Comparison of ENCODE assay signal across 17 cellular contexts in the genomic region with DNA sequence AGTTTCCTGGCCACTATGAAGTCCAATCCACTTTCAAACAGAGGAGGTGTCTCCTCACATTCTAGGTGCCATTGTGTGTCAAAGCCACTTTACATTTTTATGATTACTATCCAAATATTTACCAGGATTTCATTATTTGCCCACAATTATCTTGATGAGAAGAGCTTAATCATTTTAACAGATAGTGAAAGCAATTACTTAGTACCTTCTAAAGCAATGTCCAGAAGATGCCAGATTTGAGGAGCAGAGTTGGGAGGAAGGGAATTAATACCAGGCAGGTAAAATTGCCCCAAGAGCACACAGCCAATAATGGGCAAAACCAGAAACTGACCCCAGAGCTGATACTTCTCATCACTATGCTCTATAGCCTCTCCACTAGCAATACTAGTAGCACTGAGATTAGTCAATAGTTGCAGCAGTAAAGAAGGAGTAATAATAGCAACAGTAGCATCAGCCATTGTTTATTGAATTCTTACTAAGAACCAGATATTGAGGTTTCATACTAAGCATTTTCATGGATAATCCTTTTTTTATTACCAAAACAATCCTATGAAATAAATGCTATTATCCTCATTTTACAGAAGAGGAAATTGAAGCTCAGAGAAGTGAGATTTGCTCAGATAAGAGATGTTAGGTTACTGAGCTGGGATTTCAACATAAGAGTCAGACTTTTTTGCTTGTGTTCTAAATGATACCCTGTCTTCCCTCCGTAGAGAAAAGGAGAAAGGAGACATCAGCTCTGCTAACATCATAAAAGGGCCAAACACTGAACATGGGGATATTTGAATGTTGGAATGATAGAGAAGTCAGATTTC.
A peak's percentile ranks its signal among the peaks of the same experiment; 100 is the strongest.
DNase-seq lines count a peak whose midpoint lies in the region; ATAC-seq, FAIRE-seq and TF ChIP-seq lines count a peak whose summit lies in the region.
"Had no signal": no experiment of that assay in that cellular context is flagged by ENCODE, and none has a peak within 500 bp of the region (broad histone marks: within the 10 kb centered on the region; RNA-seq: fewer than 3 reads in every experiment).

No MANE protein-coding gene starts in this region.

- no TSS peak for BruUV-seq in IMR-90 (replicated peaks; lab: Mats Ljungman, UMichigan)

- no peak for TF ChIP-seq RAD21 in IMR-90 (IDR thresholded peaks at IDR 0.05; ENCODE audit: low read length)

- no peaks in the 10 kb centered on the region for H3K27me3 ChIP-seq in IMR-90 (ENCODE audit: control insufficient read depth, insufficient read depth, low read length)
- H3K27me3 ChIP-seq in keratinocyte (ENCODE audit: control insufficient read depth, extremely low read depth, insufficient read depth, low read length) = no peaks in the 10 kb centered on the region
- H3K27me3 ChIP-seq: left lung, tibial nerve had no signal

- in situ Hi-C loops in IMR-90 (cut with MboI; ENCODE audit: low sequenced_read_pairs) = loop anchor here (25.0 kb wide), 1 partner anchor 572 kb away; no protein-coding TSS in a partner anchor

- H3K4me2 ChIP-seq in IMR-90 (ENCODE audit: low read depth, low read length) (peak overlapping the region; percentile 4; the same call in 1 of the 2 replicates), keratinocyte (ENCODE audit: control insufficient read depth, extremely low read depth, insufficient read depth, low read depth, low read length) (peak overlapping the region; percentile 49)

- CTCF ChIA-PET in IMR-90 (lab: Yijun Ruan, JAX) = interaction anchor here (1.1 kb wide), 1 partner anchor 246 kb away, joined by 3 read pairs; no protein-coding TSS in a partner anchor

- dilution Hi-C loops in IMR-90 (cut with HindIII; ENCODE audit: low sequenced_read_pairs, unreplicated experiment) = no loop called here
- dilution Hi-C loops in keratinocyte (cut with MboI; ENCODE audit: extremely low pct_ligation_motif_present, low sequenced_read_pairs) = no loop called here

- H3K4me3 ChIP-seq in IMR-90 (ENCODE audit: insufficient read depth, low read depth, low read length) = no peak overlapping the region
- H3K4me3 ChIP-seq in keratinocyte (ENCODE audit: control insufficient read depth in 2 of 3, extremely low read depth in 1 of 3, insufficient read depth in 2 of 3, low read depth in 1 of 3, low read length in 3 of 3) = no peak overlapping the region
- H3K4me3 ChIP-seq: left lung, tibial nerve had no signal

- TF ChIP-seq CTCF in IMR-90 (conservative IDR thresholded peaks at IDR 0.05; ENCODE audit: low read depth, low read length) (no peak), keratinocyte (optimal IDR thresholded peaks at IDR 0.05 in 1 of 3, IDR thresholded peaks at IDR 0.05 in 1 of 3, conservative IDR thresholded peaks at IDR 0.05 in 1 of 3; ENCODE audit: extremely low read depth in 1 of 3, insufficient read depth in 2 of 3, low read length in 3 of 3) (no peak)

- no peak overlapping the region for H3K4me3 Mint-ChIP-seq in activated T-helper 1 cell treated with anti-CD3 and anti-CD28 coated beads, Interleukin-12 subunit alpha, Interleukin-12 subunit beta, Interleukin-2, Interleukin-4 antibody, amounts not matched to agents 30 ng/mL and 10 ng/mL and 1 ng/mL, durations not matched to agents 14 hours and 24 hours and 36 hours
- H3K4me3 Mint-ChIP-seq: brain; CD8-positive, alpha-beta memory T cell; naive B cell had no signal

- H3K4ac ChIP-seq in IMR-90 (ENCODE audit: low read depth, low read length) = peak overlapping the region; percentile 51

- no peak overlapping the region for H2AFZ ChIP-seq in IMR-90 (replicated peaks; ENCODE audit: low read length, poor library complexity)
- peak overlapping the region; percentile 30 for H2AFZ ChIP-seq in keratinocyte (ENCODE audit: control insufficient read depth, low read length)

- no peak overlapping the region for H2AK5ac ChIP-seq in IMR-90 (ENCODE audit: low read depth, low read length)

- H4K5ac ChIP-seq in IMR-90 (ENCODE audit: low read depth, low read length) = no peak overlapping the region

- H4K8ac ChIP-seq in IMR-90 (ENCODE audit: low read depth in 2 of 2, low read length in 2 of 2) = peak overlapping the region in 1 of 2 experiments; percentile 3; a peak in 1 of 4 replicates

- H3K36me3 Mint-ChIP-seq in activated T-helper 1 cell treated with anti-CD3 and anti-CD28 coated beads, Interleukin-12 subunit alpha, Interleukin-12 subunit beta, Interleukin-2, Interleukin-4 antibody, amounts not matched to agents 30 ng/mL and 10 ng/mL and 1 ng/mL, durations not matched to agents 14 hours and 24 hours and 36 hours (ENCODE audit: low read depth) = peaks cover 3% of the 10 kb centered on the region
- H3K36me3 Mint-ChIP-seq: brain, naive B cell had no signal

- H2BK120ac ChIP-seq in IMR-90 (ENCODE audit: low read depth, low read length) = peak overlapping the region; percentile 54

- no peak for TF ChIP-seq POLR2A in IMR-90 (IDR thresholded peaks at IDR 0.05; ENCODE audit: low read depth, low read length)

- H2AK9ac ChIP-seq in IMR-90 (replicated peaks; ENCODE audit: low read depth, low read length, poor library complexity) = peak overlapping the region; percentile 47

- DNase-seq in activated CD4-positive, CD25-positive, alpha-beta regulatory T cell (lab: John Stamatoyannopoulos, UW) = no peak
- DNase-seq in IMR-90 (no peak), keratinocyte (ENCODE audit: low read depth, low spot score) (no peak), NCI-H2107 (lab: John Stamatoyannopoulos, UW) (no peak)
- DNase-seq in activated T-helper 1 cell treated with anti-CD3 and anti-CD28 coated beads, Interleukin-12 subunit alpha, Interleukin-12 subunit beta, Interleukin-2, Interleukin-4 antibody, amounts not matched to agents 30 ng/mL and 10 ng/mL and 1 ng/mL, durations not matched to agents 14 hours and 24 hours and 36 hours (ENCODE audit: low spot score) = no peak
- DNase-seq: activated CD4-positive, alpha-beta T cell treated with anti-CD3 and anti-CD28 coated beads for 1 hour; CD8-positive, alpha-beta memory T cell; left lung; naive B cell; NCI-H1436; NCI-H510A; retina had no signal

- no peak overlapping the region; the same call in 1 of the 2 replicates for H3K56ac ChIP-seq in IMR-90 (ENCODE audit: extremely low read depth, insufficient read depth, low read length)

- FAIRE-seq in keratinocyte (lab: Jason Lieb, UNC) = peak; percentile 20

- H3K9me1 ChIP-seq in IMR-90 (ENCODE audit: insufficient read depth, low read length) = peaks cover 14% of the 10 kb centered on the region; the same call in 1 of the 2 replicates
- H3K9me1 ChIP-seq in keratinocyte (ENCODE audit: control insufficient read depth, extremely low read depth, insufficient read depth, low read length) = no peaks in the 10 kb centered on the region

- H3K9me3 ChIP-seq in IMR-90 (ENCODE audit: control insufficient read depth, insufficient read depth, low read length) (no peaks in the 10 kb centered on the region), keratinocyte (ENCODE audit: control insufficient read depth, low read depth, low read length) (no peaks in the 10 kb centered on the region)
- H3K9me3 ChIP-seq: left lung, tibial nerve had no signal

- H3K4me1 Mint-ChIP-seq in activated T-helper 1 cell treated with anti-CD3 and anti-CD28 coated beads, Interleukin-12 subunit alpha, Interleukin-12 subunit beta, Interleukin-2, Interleukin-4 antibody, amounts not matched to agents 30 ng/mL and 10 ng/mL and 1 ng/mL, durations not matched to agents 14 hours and 24 hours and 36 hours (ENCODE audit: low read depth) = peaks cover 24% of the 10 kb centered on the region
- H3K4me1 Mint-ChIP-seq: naive B cell had no signal

- no peaks in the 10 kb centered on the region for H3K79me2 ChIP-seq in keratinocyte (ENCODE audit: control insufficient read depth, insufficient read depth, low read length)

- peak overlapping the region; percentile 30 for H2BK5ac ChIP-seq in IMR-90 (ENCODE audit: low read depth, low read length, poor library complexity, severe bottlenecking)

- no CpG with 5 or more reads among the region's 1 CpG for WGBS in IMR-90 (ENCODE audit: extremely low coverage in 2 of 2, insufficient read length in 1 of 2), 2 experiments

- 0 out of 2 replicates have a peak overlapping the region, but pooled peaks have one; percentile 3 for H3K23ac ChIP-seq in IMR-90 (ENCODE audit: low read depth, low read length)

- peak overlapping the region; percentile 29; the same call in 2 of the 3 replicates for H2BK15ac ChIP-seq in IMR-90 (ENCODE audit: low read depth, low read length)

- H3K36me3 ChIP-seq in IMR-90 (ENCODE audit: control insufficient read depth, insufficient read depth, low read length) (no peaks in the 10 kb centered on the region), keratinocyte (ENCODE audit: control insufficient read depth in 2 of 2, extremely low read depth in 1 of 2, insufficient read depth in 2 of 2, low read length in 2 of 2) (no peaks in the 10 kb centered on the region)
- H3K36me3 ChIP-seq: left lung, tibial nerve had no signal

- intact Hi-C loops in IMR-90 (cut with micrococcal nuclease) = loop anchor here (5.0 kb wide), 2 partner anchors 132 to 247 kb away; no protein-coding TSS in a partner anchor
- intact Hi-C loops in activated T-helper 1 cell treated with anti-CD3 and anti-CD28 coated beads, Interleukin-12 subunit alpha, Interleukin-12 subunit beta, Interleukin-2, Interleukin-4 antibody, amounts not matched to agents 30 ng/mL and 10 ng/mL and 1 ng/mL, durations not matched to agents 14 hours and 24 hours and 36 hours (cut with micrococcal nuclease) = loop anchor here (1.0 to 10.0 kb wide), 9 partner anchors 19 to 996 kb away; no protein-coding TSS in a partner anchor

- H3K14ac ChIP-seq in IMR-90 (replicated peaks; ENCODE audit: low read depth, low read length) = 0 out of 2 replicates have a peak overlapping the region, but pooled peaks have one; percentile 25

- peak; percentile 27 to 44 for ATAC-seq in activated CD4-positive, CD25-positive, alpha-beta regulatory T cell treated with anti-CD3 and anti-CD28 coated beads, Interleukin-2, amount 50 U/mL, for 24 hours
- ATAC-seq in IMR-90 (ENCODE audit: low read depth) (no peak; the same call in 1 of the 2 replicates), GM19467 (IDR thresholded peaks at IDR 0.05; ENCODE audit: unreplicated experiment) (no peak), GM21723 (IDR thresholded peaks at IDR 0.05; ENCODE audit: unreplicated experiment) (no peak)

- peak overlapping the region; percentile 2; the same call in 1 of the 2 replicates for H3K18ac ChIP-seq in IMR-90 (ENCODE audit: low read depth, low read length)

- H3K9ac ChIP-seq in IMR-90 (ENCODE audit: low read depth, low read length) (no peak overlapping the region), keratinocyte (ENCODE audit: control insufficient read depth, extremely low read depth, insufficient read depth, low read length) (peak overlapping the region; percentile 42)

- H3K9me3 Mint-ChIP-seq in activated T-helper 1 cell treated with anti-CD3 and anti-CD28 coated beads, Interleukin-12 subunit alpha, Interleukin-12 subunit beta, Interleukin-2, Interleukin-4 antibody, amounts not matched to agents 30 ng/mL and 10 ng/mL and 1 ng/mL, durations not matched to agents 14 hours and 24 hours and 36 hours = peaks cover 15% of the 10 kb centered on the region
- H3K9me3 Mint-ChIP-seq: naive B cell had no signal

- H4K91ac ChIP-seq in IMR-90 (ENCODE audit: insufficient read depth, low read depth, low read length) = peak overlapping the region; percentile 62

- H3K27me3 Mint-ChIP-seq in activated T-helper 1 cell treated with anti-CD3 and anti-CD28 coated beads, Interleukin-12 subunit alpha, Interleukin-12 subunit beta, Interleukin-2, Interleukin-4 antibody, amounts not matched to agents 30 ng/mL and 10 ng/mL and 1 ng/mL, durations not matched to agents 14 hours and 24 hours and 36 hours (ENCODE audit: insufficient read depth) = no peaks in the 10 kb centered on the region
- H3K27me3 Mint-ChIP-seq: naive B cell had no signal

- POLR2A ChIA-PET in IMR-90 (lab: Charles Lee; ENCODE audit: unreplicated experiment) = no interaction called here

- H3K27ac ChIP-seq in IMR-90 (ENCODE audit: insufficient read depth, low read length) (no peak overlapping the region), keratinocyte (ENCODE audit: control insufficient read depth, insufficient read depth, low read length) (peak overlapping the region; percentile 85)
- H3K27ac ChIP-seq: left lung, tibial nerve had no signal

- H3K79me1 ChIP-seq in IMR-90 (ENCODE audit: low read depth in 1 of 2, low read length in 2 of 2) = no peaks in the 10 kb centered on the region

- no peaks in the 10 kb centered on the region for H4K20me1 ChIP-seq in IMR-90 (ENCODE audit: insufficient read depth, low read length)
- no peaks in the 10 kb centered on the region for H4K20me1 ChIP-seq in keratinocyte (ENCODE audit: control insufficient read depth, extremely low read depth, insufficient read depth, low read length)

- H3K4me1 ChIP-seq in IMR-90 (ENCODE audit: control insufficient read depth, insufficient read depth, low read length) (peaks cover 12% of the 10 kb centered on the region), keratinocyte (ENCODE audit: control insufficient read depth, extremely low read depth, insufficient read depth, low read length) (peaks cover 35% of the 10 kb centered on the region)
- H3K4me1 ChIP-seq: left lung, tibial nerve had no signal

- peak overlapping the region; percentile 81 for H2BK20ac ChIP-seq in IMR-90 (ENCODE audit: low read depth, low read length)

- H3K27ac Mint-ChIP-seq in activated T-helper 1 cell treated with anti-CD3 and anti-CD28 coated beads, Interleukin-12 subunit alpha, Interleukin-12 subunit beta, Interleukin-2, Interleukin-4 antibody, amounts not matched to agents 30 ng/mL and 10 ng/mL and 1 ng/mL, durations not matched to agents 14 hours and 24 hours and 36 hours = peak overlapping the region; percentile 88
- H3K27ac Mint-ChIP-seq: naive B cell had no signal

Comparison
In these comparisons a context has a peak if more than half of its experiments do, and no peak if none do; other contexts are left out.
1. ATAC-seq: peak in activated CD4-positive, CD25-positive, alpha-beta regulatory T cell treated with anti-CD3 and anti-CD28 coated beads, Interleukin-2, amount 50 U/mL, for 24 hours (2 of 2); none in IMR-90 (single experiment), GM19467 (single experiment) and GM21723 (single experiment).